Comparison of ENCODE assay signal across 25 cellular contexts in genomic region chr3:62737449-62737848, GRCh38.
"Had no signal": no experiment of that assay in that cellular context is flagged by ENCODE, and none has a peak within 500 bp of the region (broad histone marks: within the 10 kb centered on the region; RNA-seq: fewer than 3 reads in every experiment).

No MANE protein-coding gene starts in this region.

- H3K27me3 ChIP-seq: heart left ventricle, left lung, ovary, spleen, suprapubic skin, tibial artery, upper lobe of right lung had no signal

- H3K27ac ChIP-seq: heart left ventricle, left lung, lower lobe of right lung, ovary, skin epidermis, spleen, suprapubic skin, thoracic aorta, tibial artery, upper lobe of right lung had no signal

- H3K27ac Mint-ChIP-seq: immature natural killer cell; mesothelial cell of epicardium; naive thymus-derived CD4-positive, alpha-beta T cell; natural killer cell treated with Interleukin-12 subunit alpha and Interleukin-12 subunit beta and Interleukin-15 and Interleukin-18, amount 100 ng/mL, for 72 hours; progenitor cell of endocrine pancreas; stimulated activated effector memory CD8-positive, alpha-beta T cell treated with anti-CD3 and anti-CD28 coated beads, Interleukin-12 subunit alpha, Interleukin-12 subunit beta, amount 100 ng/mL, for 72 hours; stimulated activated naive CD8-positive, alpha-beta T cell treated with anti-CD3 and anti-CD28 coated beads, Interleukin-15, Interleukin-2, amounts not matched to agents 100 ng/mL and 50 ng/mL, for 24 hours had no signal

- H3K4me1 Mint-ChIP-seq: immature natural killer cell; mesothelial cell of epicardium; naive thymus-derived CD4-positive, alpha-beta T cell; stimulated activated effector memory CD8-positive, alpha-beta T cell treated with anti-CD3 and anti-CD28 coated beads, Interleukin-12 subunit alpha, Interleukin-12 subunit beta, amount 100 ng/mL, for 72 hours had no signal

- DNase-seq: heart left ventricle; hypothalamus; immature natural killer cell; left lung; lower lobe of right lung; mesendoderm; naive thymus-derived CD4-positive, alpha-beta T cell; ovary; retina; right cardiac atrium; spleen; stimulated activated CD4-positive, alpha-beta T cell treated with anti-CD3 and anti-CD28 coated beads, Interleukin-4, amount 100 ng/mL, for 24 hours; stimulated activated naive CD4-positive, alpha-beta T cell; tibial artery; trophoblast cell; upper lobe of right lung had no signal

- H3K9me3 ChIP-seq: left lung, lower lobe of right lung, suprapubic skin, thoracic aorta, tibial artery, upper lobe of right lung had no signal

- H3K4me1 ChIP-seq: heart left ventricle, left lung, lower lobe of right lung, spleen, suprapubic skin, tibial artery, upper lobe of right lung had no signal

- H3K4me3 Mint-ChIP-seq: immature natural killer cell; mesothelial cell of epicardium; naive thymus-derived CD4-positive, alpha-beta T cell; natural killer cell treated with Interleukin-12 subunit alpha and Interleukin-12 subunit beta and Interleukin-15 and Interleukin-18, amount 100 ng/mL, for 72 hours; stimulated activated effector memory CD8-positive, alpha-beta T cell treated with anti-CD3 and anti-CD28 coated beads, Interleukin-12 subunit alpha, Interleukin-12 subunit beta, amount 100 ng/mL, for 72 hours; stimulated activated naive CD8-positive, alpha-beta T cell treated with anti-CD3 and anti-CD28 coated beads, Interleukin-15, Interleukin-2, amounts not matched to agents 100 ng/mL and 50 ng/mL, for 24 hours had no signal

- H3K27me3 Mint-ChIP-seq: natural killer cell treated with Interleukin-12 subunit alpha and Interleukin-12 subunit beta and Interleukin-15 and Interleukin-18, amount 100 ng/mL, for 72 hours; progenitor cell of endocrine pancreas; stimulated activated naive CD8-positive, alpha-beta T cell treated with anti-CD3 and anti-CD28 coated beads, Interleukin-15, Interleukin-2, amounts not matched to agents 100 ng/mL and 50 ng/mL, for 24 hours had no signal

- H3K9me3 Mint-ChIP-seq: stimulated activated effector memory CD8-positive, alpha-beta T cell treated with anti-CD3 and anti-CD28 coated beads, Interleukin-12 subunit alpha, Interleukin-12 subunit beta, amount 100 ng/mL, for 72 hours; stimulated activated naive CD8-positive, alpha-beta T cell treated with anti-CD3 and anti-CD28 coated beads, Interleukin-15, Interleukin-2, amounts not matched to agents 100 ng/mL and 50 ng/mL, for 24 hours had no signal

- H3K36me3 ChIP-seq: heart left ventricle, left lung, lower lobe of right lung, ovary, spleen, suprapubic skin, thoracic aorta, tibial artery, upper lobe of right lung had no signal

- H3K36me3 Mint-ChIP-seq: immature natural killer cell; mesothelial cell of epicardium; naive thymus-derived CD4-positive, alpha-beta T cell; natural killer cell treated with Interleukin-12 subunit alpha and Interleukin-12 subunit beta and Interleukin-15 and Interleukin-18, amount 100 ng/mL, for 72 hours; stimulated activated effector memory CD8-positive, alpha-beta T cell treated with anti-CD3 and anti-CD28 coated beads, Interleukin-12 subunit alpha, Interleukin-12 subunit beta, amount 100 ng/mL, for 72 hours had no signal

- ATAC-seq: heart left ventricle; left lung; lower lobe of right lung; naive thymus-derived CD4-positive, alpha-beta T cell; natural killer cell treated with Interleukin-12 subunit alpha and Interleukin-12 subunit beta and Interleukin-15 and Interleukin-18, amount 100 ng/mL, for 72 hours; right cardiac atrium; sciatic nerve; stimulated activated effector memory CD8-positive, alpha-beta T cell treated with anti-CD3 and anti-CD28 coated beads, Interleukin-12 subunit alpha, Interleukin-12 subunit beta, amount 100 ng/mL, for 72 hours; upper lobe of right lung had no signal

- H3K4me3 ChIP-seq: heart left ventricle, left lung, lower lobe of right lung, ovary, skin epidermis, spleen, suprapubic skin, thoracic aorta, tibial artery, upper lobe of right lung had no signal
